ENCODE assay signal across 2 cellular contexts in genomic region chr7:34313289-34313688, GRCh38.
TF ChIP-seq lines count a peak whose summit lies in the region.

No MANE protein-coding gene starts in this region.

TF ChIP-seq in HepG2, 621 proteins besides CTCF, POLR2A, EP300 and RAD21:
- TF ChIP-seq MAFK (conservative IDR thresholded peaks at IDR 0.05 in 1 of 2, IDR thresholded peaks at IDR 0.05 in 1 of 2; ENCODE audit: low read length in 2 of 2) (peak; percentile 40 to 61; a peak in 2 of 4 replicates), ZSCAN12 (CRISPR knock-in tag; IDR thresholded peaks at IDR 0.05) (no peak), KLF12 (CRISPR knock-in tag; IDR thresholded peaks at IDR 0.05; ENCODE audit: borderline replicate concordance) (no peak), NFAT5 (CRISPR knock-in tag; IDR thresholded peaks at IDR 0.05) (no peak), MAFF (IDR thresholded peaks at IDR 0.05; ENCODE audit: low read depth, low read length) (peak; percentile 49; the same call in 1 of the 2 replicates)

TF ChIP-seq in IMR-90, 13 proteins besides CTCF, POLR2A, EP300 and RAD21:
- TF ChIP-seq RCOR1 (IDR thresholded peaks at IDR 0.05; ENCODE audit: insufficient replicate concordance, low read length) (no peak), MAZ (IDR thresholded peaks at IDR 0.05; ENCODE audit: borderline replicate concordance, low read depth, low read length) (no peak), MXI1 (IDR thresholded peaks at IDR 0.05; ENCODE audit: borderline replicate concordance, low read depth, low read length) (no peak), BHLHE40 (IDR thresholded peaks at IDR 0.05; ENCODE audit: low read depth, low read length) (no peak), SMC3 (IDR thresholded peaks at IDR 0.05; ENCODE audit: low read depth, low read length) (no peak), FOS (IDR thresholded peaks at IDR 0.05; ENCODE audit: low read depth, low read length) (no peak), CEBPB (IDR thresholded peaks at IDR 0.05; ENCODE audit: low read depth, low read length) (peak; percentile 28; the same call in 1 of the 2 replicates), NFE2L2 (IDR thresholded peaks at IDR 0.05; ENCODE audit: low read depth, low read length) (no peak; the same call in 1 of the 2 replicates), RFX5 (IDR thresholded peaks at IDR 0.05; ENCODE audit: low read depth, low read length) (no peak), MAFK (IDR thresholded peaks at IDR 0.05; ENCODE audit: low read depth, low read length) (peak; percentile 83)
- TF ChIP-seq, protein P1, sequence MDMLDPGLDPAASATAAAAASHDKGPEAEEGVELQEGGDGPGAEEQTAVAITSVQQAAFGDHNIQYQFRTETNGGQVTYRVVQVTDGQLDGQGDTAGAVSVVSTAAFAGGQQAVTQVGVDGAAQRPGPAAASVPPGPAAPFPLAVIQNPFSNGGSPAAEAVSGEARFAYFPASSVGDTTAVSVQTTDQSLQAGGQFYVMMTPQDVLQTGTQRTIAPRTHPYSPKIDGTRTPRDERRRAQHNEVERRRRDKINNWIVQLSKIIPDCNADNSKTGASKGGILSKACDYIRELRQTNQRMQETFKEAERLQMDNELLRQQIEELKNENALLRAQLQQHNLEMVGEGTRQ (IDR thresholded peaks at IDR 0.05; ENCODE audit: low read depth, low read length): no peak
- TF ChIP-seq, protein P2, sequence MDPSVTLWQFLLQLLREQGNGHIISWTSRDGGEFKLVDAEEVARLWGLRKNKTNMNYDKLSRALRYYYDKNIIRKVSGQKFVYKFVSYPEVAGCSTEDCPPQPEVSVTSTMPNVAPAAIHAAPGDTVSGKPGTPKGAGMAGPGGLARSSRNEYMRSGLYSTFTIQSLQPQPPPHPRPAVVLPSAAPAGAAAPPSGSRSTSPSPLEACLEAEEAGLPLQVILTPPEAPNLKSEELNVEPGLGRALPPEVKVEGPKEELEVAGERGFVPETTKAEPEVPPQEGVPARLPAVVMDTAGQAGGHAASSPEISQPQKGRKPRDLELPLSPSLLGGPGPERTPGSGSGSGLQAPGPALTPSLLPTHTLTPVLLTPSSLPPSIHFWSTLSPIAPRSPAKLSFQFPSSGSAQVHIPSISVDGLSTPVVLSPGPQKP (IDR thresholded peaks at IDR 0.05; ENCODE audit: borderline replicate concordance, low read depth, low read length): no peak
